1 cellular context compared by ENCODE assay signal in the genomic region with DNA sequence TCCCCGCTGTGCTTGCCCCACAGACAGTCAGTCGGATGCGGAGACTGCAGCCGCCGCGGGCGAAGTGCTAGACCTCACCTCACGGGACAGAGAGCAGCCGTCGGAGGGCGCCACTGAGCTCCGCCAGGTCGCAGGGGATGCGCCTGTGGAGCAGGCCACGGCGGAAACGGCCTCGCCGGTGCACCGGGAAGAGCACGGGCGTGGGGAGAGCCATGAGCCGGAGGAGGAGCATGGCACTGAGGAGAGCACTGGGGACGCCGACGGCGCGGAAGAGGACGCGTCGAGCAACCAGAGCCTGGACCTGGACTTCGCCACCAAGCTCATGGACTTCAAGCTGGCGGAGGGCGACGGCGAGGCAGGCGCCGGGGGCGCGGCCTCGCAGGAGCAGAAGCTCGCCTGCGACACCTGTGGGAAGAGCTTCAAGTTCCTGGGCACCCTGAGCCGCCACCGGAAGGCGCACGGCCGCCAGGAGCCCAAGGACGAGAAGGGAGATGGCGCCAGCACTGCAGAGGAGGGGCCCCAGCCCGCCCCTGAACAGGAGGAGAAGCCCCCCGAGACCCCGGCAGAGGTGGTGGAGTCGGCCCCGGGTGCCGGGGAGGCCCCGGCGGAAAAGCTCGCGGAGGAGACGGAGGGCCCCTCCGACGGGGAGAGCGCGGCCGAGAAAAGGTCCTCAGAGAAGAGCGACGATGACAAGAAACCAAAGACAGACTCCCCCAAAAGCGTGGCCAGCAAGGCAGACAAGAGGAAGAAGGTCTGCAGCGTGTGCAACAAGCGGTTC.
TF ChIP-seq lines count a peak whose summit lies in the region.

No MANE protein-coding gene starts in this region.

TF ChIP-seq in K562, 482 proteins besides CTCF, POLR2A, EP300 and RAD21 (continued from another document):
- no peak for TF ChIP-seq CEBPZ (IDR thresholded peaks at IDR 0.05; ENCODE audit: borderline replicate concordance, low read depth, low read length)
- no peak for TF ChIP-seq EHMT2 (IDR thresholded peaks at IDR 0.05)
- no peak for TF ChIP-seq SLC30A9 (CRISPR knock-in tag; IDR thresholded peaks at IDR 0.05)
- TF ChIP-seq, protein P1, sequence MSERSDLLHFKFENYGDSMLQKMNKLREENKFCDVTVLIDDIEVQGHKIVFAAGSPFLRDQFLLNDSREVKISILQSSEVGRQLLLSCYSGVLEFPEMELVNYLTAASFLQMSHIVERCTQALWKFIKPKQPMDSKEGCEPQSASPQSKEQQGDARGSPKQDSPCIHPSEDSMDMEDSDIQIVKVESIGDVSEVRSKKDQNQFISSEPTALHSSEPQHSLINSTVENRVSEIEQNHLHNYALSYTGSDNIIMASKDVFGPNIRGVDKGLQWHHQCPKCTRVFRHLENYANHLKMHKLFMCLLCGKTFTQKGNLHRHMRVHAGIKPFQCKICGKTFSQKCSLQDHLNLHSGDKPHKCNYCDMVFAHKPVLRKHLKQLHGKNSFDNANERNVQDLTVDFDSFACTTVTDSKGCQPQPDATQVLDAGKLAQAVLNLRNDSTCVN (CRISPR knock-in tag; IDR thresholded peaks at IDR 0.05), result no peak
- no peak for TF ChIP-seq HDAC3 (IDR thresholded peaks at IDR 0.05; ENCODE audit: borderline replicate concordance, partially characterized antibody)
- no peak for TF ChIP-seq RBM14 (IDR thresholded peaks at IDR 0.05; ENCODE audit: borderline replicate concordance, insufficient read depth, low read depth, low read length)
- TF ChIP-seq PPARD (CRISPR knock-in tag; IDR thresholded peaks at IDR 0.05), result no peak
- TF ChIP-seq HDAC1 (IDR thresholded peaks at IDR 0.05), result no peak
- TF ChIP-seq SUPT5H (IDR thresholded peaks at IDR 0.05), result no peak
- TF ChIP-seq TAF9B (IDR thresholded peaks at IDR 0.05; ENCODE audit: partially characterized antibody), result no peak
- TF ChIP-seq RHOXF2B (CRISPR knock-in tag; conservative IDR thresholded peaks at IDR 0.05), result no peak
- TF ChIP-seq NBN (IDR thresholded peaks at IDR 0.05; ENCODE audit: low read depth), result no peak
- peak; percentile 70 for TF ChIP-seq FIP1L1 (IDR thresholded peaks at IDR 0.05; ENCODE audit: low read depth, low read length, poor library complexity, severe bottlenecking)
- TF ChIP-seq BCL6 (CRISPR knock-in tag; IDR thresholded peaks at IDR 0.05), result no peak
- no peak for TF ChIP-seq NR2F6 (CRISPR knock-in tag; IDR thresholded peaks at IDR 0.05)
- TF ChIP-seq, protein P2, sequence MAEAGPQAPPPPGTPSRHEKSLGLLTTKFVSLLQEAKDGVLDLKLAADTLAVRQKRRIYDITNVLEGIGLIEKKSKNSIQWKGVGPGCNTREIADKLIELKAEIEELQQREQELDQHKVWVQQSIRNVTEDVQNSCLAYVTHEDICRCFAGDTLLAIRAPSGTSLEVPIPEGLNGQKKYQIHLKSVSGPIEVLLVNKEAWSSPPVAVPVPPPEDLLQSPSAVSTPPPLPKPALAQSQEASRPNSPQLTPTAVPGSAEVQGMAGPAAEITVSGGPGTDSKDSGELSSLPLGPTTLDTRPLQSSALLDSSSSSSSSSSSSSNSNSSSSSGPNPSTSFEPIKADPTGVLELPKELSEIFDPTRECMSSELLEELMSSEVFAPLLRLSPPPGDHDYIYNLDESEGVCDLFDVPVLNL (CRISPR knock-in tag; IDR thresholded peaks at IDR 0.05; ENCODE audit: low read depth), result no peak
- peak; percentile 63 for TF ChIP-seq POLR2G (IDR thresholded peaks at IDR 0.05; ENCODE audit: low read depth, low read length)
- no peak for TF ChIP-seq ZNF785 (CRISPR knock-in tag; IDR thresholded peaks at IDR 0.05)
- no peak for TF ChIP-seq MBD2 (IDR thresholded peaks at IDR 0.05; ENCODE audit: borderline replicate concordance, low read depth)
TF ChIP-seq in K562: peak in this region for 4.
